In the genomic region with DNA sequence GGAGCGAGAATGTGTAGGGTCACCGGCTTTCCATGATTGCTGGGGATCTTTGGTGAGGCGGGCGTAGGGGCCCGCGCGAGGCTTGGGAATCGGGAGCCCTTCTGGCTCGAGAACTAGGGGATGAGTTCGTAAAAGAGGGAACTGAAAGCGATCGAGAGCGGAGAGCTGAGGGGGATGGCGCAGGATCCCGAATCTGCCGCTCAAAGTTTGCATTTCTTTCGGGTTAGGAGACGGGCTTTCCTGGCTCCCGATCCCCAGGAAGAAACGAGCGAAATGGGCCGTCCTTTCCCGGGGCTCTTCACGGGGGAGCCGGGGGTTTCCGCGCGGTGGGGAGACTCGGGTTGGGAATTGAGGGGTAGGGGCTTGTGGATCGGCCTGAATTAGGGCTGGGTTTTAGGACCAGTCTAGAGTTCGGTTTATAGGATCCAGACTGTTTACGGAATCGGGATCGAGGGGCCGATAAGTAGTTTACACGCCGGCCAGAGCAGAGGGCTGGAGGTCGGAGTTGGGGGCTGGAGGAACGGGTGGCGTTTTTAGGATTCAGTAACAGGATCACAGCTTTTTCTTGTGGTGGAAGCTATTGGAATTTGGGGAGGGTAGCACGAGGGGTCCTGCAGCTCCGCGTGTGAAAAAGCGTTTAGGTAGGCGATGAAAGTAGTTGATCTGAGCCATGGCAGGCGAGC, we compare ENCODE assay signal across 8 cellular contexts. TPM values are rescaled to one million over a fixed set of nuclear protein-coding genes. Genes with fewer than 3 reads are reported as not detected.
DNase-seq lines count a peak whose midpoint lies in the region; ATAC-seq and TF ChIP-seq lines count a peak whose summit lies in the region.

No MANE protein-coding gene starts in this region.

- H3K79me2 ChIP-seq in PC-3 (ENCODE audit: low read length) (no peaks in the 10 kb centered on the region), neural cell (replicated peaks; ENCODE audit: insufficient read depth, low read length) (peaks cover 35% of the 10 kb centered on the region), OCI-LY7 (ENCODE audit: insufficient read depth, low read depth, low read length) (no peaks in the 10 kb centered on the region)

- TF ChIP-seq CTCF in PC-3 (conservative IDR thresholded peaks at IDR 0.05; ENCODE audit: low read depth, low read length), result no peak
- no peak for TF ChIP-seq CTCF in epithelial cell of proximal tubule (conservative IDR thresholded peaks at IDR 0.05; ENCODE audit: low read depth, low read length)
- TF ChIP-seq CTCF in neural cell (IDR thresholded peaks at IDR 0.05; ENCODE audit: poor library complexity, severe bottlenecking), result no peak
- no peak for TF ChIP-seq CTCF in OCI-LY7 (conservative IDR thresholded peaks at IDR 0.05; ENCODE audit: low read length)

- H3K4me1 ChIP-seq in PC-3 (ENCODE audit: insufficient read depth, low read length) (peaks cover 7% of the 10 kb centered on the region; the same call in 1 of the 2 replicates), OCI-LY7 (ENCODE audit: insufficient read depth, low read length, poor library complexity, severe bottlenecking) (no peaks in the 10 kb centered on the region)

- no peaks in the 10 kb centered on the region for H3K9me2 ChIP-seq in PC-3 (replicated peaks; ENCODE audit: low read length)
- H3K9me2 ChIP-seq in neural cell (ENCODE audit: insufficient read depth, low read length), result no peaks in the 10 kb centered on the region
- H3K9me2 ChIP-seq in OCI-LY7 (ENCODE audit: insufficient read depth, low read length), result no peaks in the 10 kb centered on the region

- no peaks in the 10 kb centered on the region for H4K20me1 ChIP-seq in PC-3 (ENCODE audit: low read length)
- no peaks in the 10 kb centered on the region for H4K20me1 ChIP-seq in neural cell (ENCODE audit: insufficient read depth)
- H4K20me1 ChIP-seq in OCI-LY7 (ENCODE audit: insufficient read depth, low read length), result no peaks in the 10 kb centered on the region

- peak; percentile 40 for DNase-seq in NCI-H1105 treated with DMSO at 0.1 percent for 48 hours (lab: John Stamatoyannopoulos, UW)
- no peak for DNase-seq in NCI-H1105 (lab: John Stamatoyannopoulos, UW)
- no peak for DNase-seq in PC-3
- DNase-seq in epithelial cell of proximal tubule (ENCODE audit: low read depth), result no peak
- no peak for DNase-seq in OCI-LY7 (ENCODE audit: low spot score)
- no peak for DNase-seq in stimulated activated CD4-positive, alpha-beta T cell treated with anti-CD3 and anti-CD28 coated beads, Interleukin-2, amount 100 ng/mL, for 24 hours

- no peaks in the 10 kb centered on the region for H3F3A ChIP-seq in PC-3 (ENCODE audit: low read length, unreplicated experiment)
- peaks cover 13% of the 10 kb centered on the region for H3F3A ChIP-seq in neural cell (ENCODE audit: insufficient read depth, low read length, poor library complexity, severe bottlenecking)

- no peak overlapping the region for H3K9ac ChIP-seq in PC-3 (ENCODE audit: low read length)
- H3K9ac ChIP-seq in neural cell (ENCODE audit: low read length), result peak overlapping the region; percentile 95

- intact Hi-C loops in PC-3 (cut with micrococcal nuclease), result loop anchor here (5.0 to 10.0 kb wide), 2 partner anchors 181 to 709 kb away; no protein-coding TSS in a partner anchor
- intact Hi-C loops in OCI-LY7 (cut with micrococcal nuclease; ENCODE audit: unreplicated experiment), result no loop called here

- peak overlapping the region; percentile 78 for H3K4me3 ChIP-seq in PC-3 (ENCODE audit: low read length)
- H3K4me3 ChIP-seq in epithelial cell of proximal tubule (ENCODE audit: low read depth, low read length), result peak overlapping the region; percentile 52
- H3K4me3 ChIP-seq in neural cell (ENCODE audit: low read length), result peak overlapping the region; percentile 97
- H3K4me3 ChIP-seq in OCI-LY7 (ENCODE audit: low read depth, low read length, poor library complexity, severe bottlenecking), result no peak overlapping the region

- POLR2A ChIA-PET in PC-3 (lab: Charles Lee; ENCODE audit: unreplicated experiment) (no interaction called here), OCI-LY7 (lab: Charles Lee) (no interaction called here)

- H2AFZ ChIP-seq in PC-3 (ENCODE audit: low read length), result peak overlapping the region; percentile 84
- H2AFZ ChIP-seq in neural cell (ENCODE audit: low read depth, low read length), result peak overlapping the region; percentile 33
- no peak overlapping the region for H2AFZ ChIP-seq in OCI-LY7 (ENCODE audit: low read length)

- CTCF ChIA-PET in PC-3 (lab: Charles Lee), result no interaction called here
- CTCF ChIA-PET in OCI-LY7 (lab: Charles Lee; ENCODE audit: unreplicated experiment), result no interaction called here

- TF ChIP-seq EP300 in neural cell (conservative IDR thresholded peaks at IDR 0.05; ENCODE audit: poor library complexity, severe bottlenecking), result no peak

- peak overlapping the region; percentile 100 for H3K4me2 ChIP-seq in PC-3 (ENCODE audit: low read length)
- peak overlapping the region; percentile 95 for H3K4me2 ChIP-seq in neural cell (ENCODE audit: low read length)
- H3K4me2 ChIP-seq in OCI-LY7 (ENCODE audit: low read length), result no peak overlapping the region

- TF ChIP-seq RAD21 in neural cell (conservative IDR thresholded peaks at IDR 0.05), result no peak

- H3K9me3 ChIP-seq in PC-3 (ENCODE audit: low read length) (no peaks in the 10 kb centered on the region), neural cell (ENCODE audit: low read length) (no peaks in the 10 kb centered on the region), OCI-LY7 (ENCODE audit: low read length) (no peaks in the 10 kb centered on the region)

- no TSS peak for BruUV-seq in PC-3 (replicated peaks; lab: Mats Ljungman, UMichigan)
- BruUV-seq in OCI-LY7 (replicated peaks; lab: Mats Ljungman, UMichigan), result no TSS peak

- peaks cover 22% of the 10 kb centered on the region for H3K27me3 ChIP-seq in PC-3 (ENCODE audit: low read length)
- no peaks in the 10 kb centered on the region for H3K27me3 ChIP-seq in neural cell (ENCODE audit: insufficient read depth, low read depth, low read length)

- peak; percentile 8 for ATAC-seq in PC-3
- ATAC-seq in GM18873 (IDR thresholded peaks at IDR 0.05; ENCODE audit: low FRiP score, unreplicated experiment), result no peak

- no peak overlapping the region for H3K27ac ChIP-seq in PC-3 (ENCODE audit: low read length)
- peak overlapping the region; percentile 92 for H3K27ac ChIP-seq in neural cell (ENCODE audit: low read length)
- no peak overlapping the region for H3K27ac ChIP-seq in OCI-LY7 (ENCODE audit: low read depth, low read length, poor library complexity, severe bottlenecking)

- no peaks in the 10 kb centered on the region for H3K36me3 ChIP-seq in PC-3 (ENCODE audit: low read depth, low read length)
- no peaks in the 10 kb centered on the region for H3K36me3 ChIP-seq in neural cell (ENCODE audit: insufficient read depth, low read length)
- no peaks in the 10 kb centered on the region for H3K36me3 ChIP-seq in OCI-LY7 (ENCODE audit: insufficient read depth, low read length)

TF ChIP-seq in neural cell, 6 proteins besides CTCF, POLR2A, EP300 and RAD21:
- TF ChIP-seq SMC3 (conservative IDR thresholded peaks at IDR 0.05; ENCODE audit: poor library complexity) (peak; percentile 19), MXI1 (conservative IDR thresholded peaks at IDR 0.05; ENCODE audit: poor library complexity, severe bottlenecking) (no peak)

RNA-seq across cellular contexts. Expression of a gene that starts 1.3 kb away (rescaled TPM):
- total RNA-seq in PC-3 (2014; rRNA removed) (0.12 TPM in 1 of 2 replicates, not detected in the other), epithelial cell of proximal tubule (0.14 TPM in 1 of 2 replicates, not detected in the other), OCI-LY7 (2022) (not detected in 2 replicates)
- polyA plus RNA-seq in neural cell, result 0.99 and 1.2 TPM in 2 replicates
- 4.7 and 7.8 TPM in 2 replicates for polyA minus RNA-seq in neural cell
- not detected in 2 replicates for total RNA-seq in OCI-LY7 (2014; rRNA removed; shearing (Covaris generic))

RNA-seq across cellular contexts. Expression of a gene that starts 54.4 kb away (rescaled TPM):
- total RNA-seq in PC-3 (2014; rRNA removed), result 33.6 and 37.0 TPM in 2 replicates
- total RNA-seq in epithelial cell of proximal tubule, result 8.2 and 19.7 TPM in 2 replicates
- polyA plus RNA-seq in neural cell, result 70.0 and 86.6 TPM in 2 replicates
- polyA minus RNA-seq in neural cell, result 23.1 and 30.6 TPM in 2 replicates
- 19.6 and 28.1 TPM in 2 replicates for total RNA-seq in OCI-LY7 (2014; rRNA removed; shearing (Covaris generic))
- total RNA-seq in OCI-LY7 (2022), result 24.4 and 25.4 TPM in 2 replicates
